1 cellular context compared by ENCODE assay signal in genomic region chr17:5439446-5439764, GRCh38.
TF ChIP-seq lines count a peak whose summit lies in the region.

No MANE protein-coding gene starts in this region.

TF ChIP-seq in K562, 482 proteins besides CTCF, POLR2A, EP300 and RAD21:
- TF ChIP-seq LCOR (CRISPR knock-in tag; IDR thresholded peaks at IDR 0.05) (0 out of 2 replicates have a peak, but pooled peaks have one; percentile 2), BRD4 (IDR thresholded peaks at IDR 0.05) (no peak), CGGBP1 (CRISPR knock-in tag; IDR thresholded peaks at IDR 0.05) (no peak), HNRNPH1 (optimal IDR thresholded peaks at IDR 0.05; ENCODE audit: low read depth, low read length) (no peak)
- TF ChIP-seq, protein P1, sequence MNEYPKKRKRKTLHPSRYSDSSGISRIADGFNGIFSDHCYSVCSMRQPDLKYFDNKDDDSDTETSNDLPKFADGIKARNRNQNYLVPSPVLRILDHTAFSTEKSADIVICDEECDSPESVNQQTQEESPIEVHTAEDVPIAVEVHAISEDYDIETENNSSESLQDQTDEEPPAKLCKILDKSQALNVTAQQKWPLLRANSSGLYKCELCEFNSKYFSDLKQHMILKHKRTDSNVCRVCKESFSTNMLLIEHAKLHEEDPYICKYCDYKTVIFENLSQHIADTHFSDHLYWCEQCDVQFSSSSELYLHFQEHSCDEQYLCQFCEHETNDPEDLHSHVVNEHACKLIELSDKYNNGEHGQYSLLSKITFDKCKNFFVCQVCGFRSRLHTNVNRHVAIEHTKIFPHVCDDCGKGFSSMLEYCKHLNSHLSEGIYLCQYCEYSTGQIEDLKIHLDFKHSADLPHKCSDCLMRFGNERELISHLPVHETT (CRISPR knock-in tag; conservative IDR thresholded peaks at IDR 0.05 in 1 of 2, IDR thresholded peaks at IDR 0.05 in 1 of 2), result no peak
- TF ChIP-seq, protein P2, sequence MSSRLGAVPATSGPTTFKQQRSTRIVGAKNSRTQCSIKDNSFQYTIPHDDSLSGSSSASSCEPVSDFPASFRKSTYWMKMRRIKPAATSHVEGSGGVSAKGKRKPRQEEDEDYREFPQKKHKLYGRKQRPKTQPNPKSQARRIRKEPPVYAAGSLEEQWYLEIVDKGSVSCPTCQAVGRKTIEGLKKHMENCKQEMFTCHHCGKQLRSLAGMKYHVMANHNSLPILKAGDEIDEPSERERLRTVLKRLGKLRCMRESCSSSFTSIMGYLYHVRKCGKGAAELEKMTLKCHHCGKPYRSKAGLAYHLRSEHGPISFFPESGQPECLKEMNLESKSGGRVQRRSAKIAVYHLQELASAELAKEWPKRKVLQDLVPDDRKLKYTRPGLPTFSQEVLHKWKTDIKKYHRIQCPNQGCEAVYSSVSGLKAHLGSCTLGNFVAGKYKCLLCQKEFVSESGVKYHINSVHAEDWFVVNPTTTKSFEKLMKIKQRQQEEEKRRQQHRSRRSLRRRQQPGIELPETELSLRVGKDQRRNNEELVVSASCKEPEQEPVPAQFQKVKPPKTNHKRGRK (tag; IDR thresholded peaks at IDR 0.05), result no peak
